Comparison of ENCODE assay signal across 13 cellular contexts in the genomic region with DNA sequence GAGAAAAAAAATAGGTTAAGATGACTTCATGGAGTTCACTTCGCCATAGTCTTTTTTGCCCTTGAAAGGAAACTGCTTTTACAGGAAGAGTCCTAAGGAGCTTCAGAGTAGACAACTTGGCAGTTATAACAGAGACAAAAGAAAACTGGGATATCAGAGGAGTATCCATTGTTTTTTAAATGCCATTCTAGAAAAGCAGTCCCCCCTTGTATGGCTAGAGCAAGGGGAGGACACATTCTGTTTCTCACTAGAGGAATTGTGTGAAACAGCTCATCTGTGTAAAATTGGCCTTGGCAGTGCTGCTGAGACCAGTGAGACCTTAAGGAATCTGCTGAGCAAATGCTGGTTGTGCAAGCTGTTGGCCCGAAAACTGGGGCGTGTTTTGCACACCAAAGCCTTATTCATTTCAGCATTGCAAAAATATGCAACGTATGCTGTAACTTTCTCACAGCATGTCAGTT.
DNase-seq lines count a peak whose midpoint lies in the region; ATAC-seq, FAIRE-seq and TF ChIP-seq lines count a peak whose summit lies in the region.
"Had no signal": no experiment of that assay in that cellular context is flagged by ENCODE, and none has a peak within 500 bp of the region (broad histone marks: within the 10 kb centered on the region; RNA-seq: fewer than 3 reads in every experiment).

No MANE protein-coding gene starts in this region.

- H3K27ac ChIP-seq in caudate nucleus (ENCODE audit: low read depth, low read length) = peak overlapping the region; percentile 77
- peak overlapping the region; percentile 0 for H3K27ac ChIP-seq in keratinocyte (ENCODE audit: control insufficient read depth, insufficient read depth, low read length)
- H3K27ac ChIP-seq: RWPE1 had no signal

- dilution Hi-C loops in keratinocyte (cut with MboI; ENCODE audit: extremely low pct_ligation_motif_present, low sequenced_read_pairs) = no loop called here

- no peaks in the 10 kb centered on the region for H4K20me1 ChIP-seq in keratinocyte (ENCODE audit: control insufficient read depth, extremely low read depth, insufficient read depth, low read length)

- H3K4me3 ChIP-seq in keratinocyte (ENCODE audit: control insufficient read depth in 2 of 3, extremely low read depth in 1 of 3, insufficient read depth in 2 of 3, low read depth in 1 of 3, low read length in 3 of 3) = no peak overlapping the region

- peaks cover 33% of the 10 kb centered on the region for H3K4me1 ChIP-seq in keratinocyte (ENCODE audit: control insufficient read depth, extremely low read depth, insufficient read depth, low read length)

- no peak for TF ChIP-seq CTCF in keratinocyte (optimal IDR thresholded peaks at IDR 0.05 in 1 of 3, IDR thresholded peaks at IDR 0.05 in 1 of 3, conservative IDR thresholded peaks at IDR 0.05 in 1 of 3; ENCODE audit: extremely low read depth in 1 of 3, insufficient read depth in 2 of 3, low read length in 3 of 3)

- no peaks in the 10 kb centered on the region for H3K27me3 ChIP-seq in keratinocyte (ENCODE audit: control insufficient read depth, extremely low read depth, insufficient read depth, low read length)

- ATAC-seq in sciatic nerve = peak; percentile 78
- no peak for ATAC-seq in HG02763 (IDR thresholded peaks at IDR 0.05; ENCODE audit: unreplicated experiment)

- peak overlapping the region; percentile 33 for H3K4me2 ChIP-seq in keratinocyte (ENCODE audit: control insufficient read depth, extremely low read depth, insufficient read depth, low read depth, low read length)

- no peak overlapping the region for H2AFZ ChIP-seq in keratinocyte (ENCODE audit: control insufficient read depth, low read length)

- FAIRE-seq in keratinocyte (lab: Jason Lieb, UNC) = peak; percentile 57
- FAIRE-seq in HTR-8/SVneo (lab: Jason Lieb, UNC) = no peak

- no peaks in the 10 kb centered on the region for H3K79me2 ChIP-seq in keratinocyte (ENCODE audit: control insufficient read depth, insufficient read depth, low read length)

- no peaks in the 10 kb centered on the region for H3K9me1 ChIP-seq in keratinocyte (ENCODE audit: control insufficient read depth, extremely low read depth, insufficient read depth, low read length)

- H3K36me3 ChIP-seq in keratinocyte (ENCODE audit: control insufficient read depth in 2 of 2, extremely low read depth in 1 of 2, insufficient read depth in 2 of 2, low read length in 2 of 2) = peaks cover 4% of the 10 kb centered on the region in 2 experiments

- DNase-seq in HCEC 1CT (peak; percentile 17), caudate nucleus (lab: John Stamatoyannopoulos, UW) (peak in 10 of 61 donors; percentile 6 to 47 (median 21)), keratinocyte (ENCODE audit: low read depth, low spot score) (no peak), sciatic nerve (ENCODE audit: low spot score) (peak; percentile 72), HTR-8/SVneo (ENCODE audit: insufficient read length, low spot score) (no peak), NCI-H82 treated with DMSO at 0.1 percent for 48 hours (lab: John Stamatoyannopoulos, UW; ENCODE audit: unreplicated experiment) (no peak), NCI-H1092 (lab: John Stamatoyannopoulos, UW) (no peak)
- DNase-seq: activated CD4-positive, alpha-beta T cell treated with anti-CD3 and anti-CD28 coated beads for 4 hours; CD4-positive, alpha-beta T cell; immature natural killer cell; stimulated activated CD4-positive, alpha-beta T cell treated with anti-CD3 and anti-CD28 coated beads, Interleukin-2, amount 100 ng/mL, for 24 hours had no signal

- no peak overlapping the region for H3K9ac ChIP-seq in keratinocyte (ENCODE audit: control insufficient read depth, extremely low read depth, insufficient read depth, low read length)

- H3K9me3 ChIP-seq in keratinocyte (ENCODE audit: control insufficient read depth, low read depth, low read length) = no peaks in the 10 kb centered on the region

- intact Hi-C loops in sciatic nerve (cut with DNase I) = no loop called here

Comparison
In these comparisons a context has a peak if more than half of its experiments do, and no peak if none do; other contexts are left out.
1. DNase-seq: peak in HCEC 1CT (single experiment) and sciatic nerve (single experiment); none in keratinocyte (single experiment), HTR-8/SVneo (single experiment), NCI-H82 treated with DMSO at 0.1 percent for 48 hours (single experiment) and NCI-H1092 (single experiment).